10 cellular contexts compared by ENCODE assay signal in genomic region chr11:95228081-95228859, GRCh38. TPM values are rescaled to one million over a fixed set of nuclear protein-coding genes. Genes with fewer than 3 reads are reported as not detected.
DNase-seq lines count a peak whose midpoint lies in the region; ATAC-seq lines count a peak whose summit lies in the region.
"Had no signal": no experiment of that assay in that cellular context is flagged by ENCODE, and none has a peak within 500 bp of the region (broad histone marks: within the 10 kb centered on the region; RNA-seq: fewer than 3 reads in every experiment).

No MANE protein-coding gene starts in this region.

- no peaks in the 10 kb centered on the region for H3K9me3 ChIP-seq in CD4-positive, alpha-beta memory T cell (ENCODE audit: control insufficient read depth in 1 of 2, low read length in 2 of 2)
- H3K9me3 ChIP-seq: adrenal gland had no signal

- H3K27ac ChIP-seq in CD4-positive, alpha-beta memory T cell (ENCODE audit: low read depth, low read length) = no peak overlapping the region

- CTCF ChIA-PET in CD4-positive, alpha-beta memory T cell (lab: Charles Lee; ENCODE audit: partially characterized antibody) = interaction anchor here (1.2 to 2.5 kb wide), 5 partner anchors 75 to 480 kb away, joined by 3 to 27 read pairs (median 4); no protein-coding TSS in a partner anchor

- no peaks in the 10 kb centered on the region for H3K27me3 Mint-ChIP-seq in CD4-positive, alpha-beta memory T cell
- H3K27me3 Mint-ChIP-seq in naive thymus-derived CD8-positive, alpha-beta T cell = no peaks in the 10 kb centered on the region

- peak overlapping the region in 1 of 2 donors; percentile 14 for H3K4me3 ChIP-seq in CD4-positive, alpha-beta memory T cell (ENCODE audit: low read length in 2 of 2)

- peak overlapping the region in 7 of 8 donors; percentile 53 to 82 (median 69) for H3K4me3 Mint-ChIP-seq in CD4-positive, alpha-beta memory T cell
- H3K4me3 Mint-ChIP-seq in naive thymus-derived CD8-positive, alpha-beta T cell = peak overlapping the region in 9 of 10 donors; percentile 16 to 76 (median 61)

- H3K27me3 ChIP-seq in CD4-positive, alpha-beta memory T cell (ENCODE audit: insufficient read depth, low read length) = no peaks in the 10 kb centered on the region
- H3K27me3 ChIP-seq: adrenal gland had no signal

- H3K36me3 ChIP-seq in CD4-positive, alpha-beta memory T cell (ENCODE audit: insufficient read depth, low read length) = no peaks in the 10 kb centered on the region
- H3K36me3 ChIP-seq: adrenal gland had no signal

- peak overlapping the region in 3 of 7 donors; percentile 31 to 91 (median 50) for H3K27ac Mint-ChIP-seq in CD4-positive, alpha-beta memory T cell
- peak overlapping the region in 3 of 10 donors; percentile 6 to 49 (median 17) for H3K27ac Mint-ChIP-seq in naive thymus-derived CD8-positive, alpha-beta T cell

- peaks cover 0 to 1% (median 0%) of the 10 kb centered on the region in 8 donors for H3K9me3 Mint-ChIP-seq in CD4-positive, alpha-beta memory T cell
- H3K9me3 Mint-ChIP-seq in naive thymus-derived CD8-positive, alpha-beta T cell = no peaks in the 10 kb centered on the region

- intact Hi-C loops in CD4-positive, alpha-beta memory T cell (cut with micrococcal nuclease) = loop anchor here (2.0 to 5.0 kb wide), 2 partner anchors 15 to 41 kb away; no protein-coding TSS in a partner anchor
- intact Hi-C loops in sciatic nerve (cut with DNase I) = no loop called here

- DNase-seq in CD4-positive, alpha-beta memory T cell = no peak
- DNase-seq in NCI-H446 treated with DMSO at 0.1 percent for 48 hours (lab: John Stamatoyannopoulos, UW) (peak; percentile 44), dedifferentiated amniotic fluid mesenchymal stem cell (ENCODE audit: extremely low spot score) (peak; percentile 20), sciatic nerve (ENCODE audit: low spot score) (no peak), NCI-H128 (lab: John Stamatoyannopoulos, UW; ENCODE audit: unreplicated experiment) (no peak)
- DNase-seq in naive thymus-derived CD8-positive, alpha-beta T cell = no peak
- DNase-seq: adrenal gland, left cardiac atrium had no signal

- peaks cover 60% of the 10 kb centered on the region for H3K4me1 ChIP-seq in CD4-positive, alpha-beta memory T cell (ENCODE audit: insufficient read depth, low read length)

- H3K36me3 Mint-ChIP-seq in CD4-positive, alpha-beta memory T cell = peaks cover 17 to 23% of the 10 kb centered on the region in 2 donors
- peaks cover 0 to 12% (median 0%) of the 10 kb centered on the region in 3 donors for H3K36me3 Mint-ChIP-seq in naive thymus-derived CD8-positive, alpha-beta T cell

- peaks cover 31 to 61% (median 41%) of the 10 kb centered on the region in 4 donors for H3K4me1 Mint-ChIP-seq in CD4-positive, alpha-beta memory T cell
- H3K4me1 Mint-ChIP-seq in naive thymus-derived CD8-positive, alpha-beta T cell = peaks cover 5 to 68% (median 30%) of the 10 kb centered on the region in 4 donors

- ATAC-seq in naive thymus-derived CD8-positive, alpha-beta T cell = no peak
- ATAC-seq in sciatic nerve (no peak), HG02884 (IDR thresholded peaks at IDR 0.05; ENCODE audit: unreplicated experiment) (no peak), GM19455 (IDR thresholded peaks at IDR 0.05; ENCODE audit: unreplicated experiment) (no peak)
- ATAC-seq: left cardiac atrium had no signal

- POLR2A ChIA-PET in CD4-positive, alpha-beta memory T cell (lab: Charles Lee; ENCODE audit: partially characterized antibody) = interaction anchor here (0.9 to 5.7 kb wide), 8 partner anchors 15 to 1487 kb away, joined by 3 to 241 read pairs (median 30); partner anchors contain the start of genes C11orf54, CEP57, FAM76B and SRSF8
- POLR2A ChIA-PET in naive thymus-derived CD8-positive, alpha-beta T cell (lab: Charles Lee) = interaction anchor here (0.8 to 5.1 kb wide), 5 partner anchors 38 to 470 kb away, joined by 3 to 71 read pairs (median 9); no protein-coding TSS in a partner anchor

RNA-seq across cellular contexts. Expression of gene SESN3, which starts 2.7 kb away (rescaled TPM):
- total RNA-seq in CD4-positive, alpha-beta memory T cell = 100 to 1,000 TPM; 204 to 211 TPM
- polyA plus RNA-seq in CD4-positive, alpha-beta memory T cell = 1 to 10 TPM; 1.8 to 3.4 TPM
- total RNA-seq in naive thymus-derived CD8-positive, alpha-beta T cell = 10 to 100 TPM; 85.4 to 86.2 TPM
- 1 to 10 TPM; 1.3 to 1.8 (median 1.7) TPM for polyA plus RNA-seq in naive thymus-derived CD8-positive, alpha-beta T cell
- total RNA-seq in sciatic nerve = 205 TPM

Comparison
In these comparisons a context has a peak if more than half of its experiments do, and no peak if none do; other contexts are left out.
1. DNase-seq: peak in NCI-H446 treated with DMSO at 0.1 percent for 48 hours (single experiment) and dedifferentiated amniotic fluid mesenchymal stem cell (single experiment); none in CD4-positive, alpha-beta memory T cell (0 of 5), naive thymus-derived CD8-positive, alpha-beta T cell (0 of 10), sciatic nerve (single experiment) and NCI-H128 (single experiment).